ENCODE assay signal across 9 cellular contexts in genomic region chr17:45299311-45299710, GRCh38. TPM values are rescaled to one million over a fixed set of nuclear protein-coding genes. Genes with fewer than 3 reads are reported as not detected.
A peak's percentile ranks its signal among the peaks of the same experiment; 100 is the strongest.
DNase-seq lines count a peak whose midpoint lies in the region; ATAC-seq, FAIRE-seq and TF ChIP-seq lines count a peak whose summit lies in the region.
"Had no signal": no experiment of that assay in that cellular context is flagged by ENCODE, and none has a peak within 500 bp of the region (broad histone marks: within the 10 kb centered on the region; RNA-seq: fewer than 3 reads in every experiment).

No MANE protein-coding gene starts in this region.

- peaks cover 96% of the 10 kb centered on the region for H3K79me2 ChIP-seq in SK-N-SH (ENCODE audit: insufficient read depth)

- H3F3A ChIP-seq in SK-N-SH (replicated peaks; ENCODE audit: insufficient read depth): peaks cover 49% of the 10 kb centered on the region

- H3K4me3 ChIP-seq in SK-N-SH (ENCODE audit: low read depth in 2 of 2, low read length in 1 of 2): no peak overlapping the region
- no peak overlapping the region for H3K4me3 ChIP-seq in left ventricle myocardium inferior
- H3K4me3 ChIP-seq in spleen: no peak overlapping the region

- POLR2A ChIA-PET in SK-N-SH (lab: Yijun Ruan, JAX): interaction anchor here (1.3 to 2.0 kb wide), 2 partner anchors 13 to 17 kb away, joined by 3 to 6 read pairs; partner anchors contain the start of gene MAP3K14

- intact Hi-C loops in left ventricle myocardium inferior (cut with micrococcal nuclease) (no loop called here), spleen (cut with DNase I; ENCODE audit: low total_unique reads) (no loop called here)

- WGBS in SK-N-SH (ENCODE audit: low lambda C conversion rate): 85% methylated on average over 2 of the region's 2 CpGs
- WGBS in spleen, 5 donors: 47 to 70% (median 57%) methylated on average over 2 of the region's 2 CpGs

- TF ChIP-seq CTCF in SK-N-SH (IDR thresholded peaks at IDR 0.05) (no peak), left ventricle myocardium inferior (IDR thresholded peaks at IDR 0.05; ENCODE audit: borderline replicate concordance) (no peak), spleen (IDR thresholded peaks at IDR 0.05 in 8 of 11, conservative IDR thresholded peaks at IDR 0.05 in 3 of 11) (no peak)

- H3K27me3 ChIP-seq in SK-N-SH (ENCODE audit: insufficient read depth) (no peaks in the 10 kb centered on the region), left ventricle myocardium inferior (ENCODE audit: low read depth) (no peaks in the 10 kb centered on the region), spleen (replicated peaks in 1 of 7) (no peaks in the 10 kb centered on the region)

- H3K4me1 ChIP-seq in SK-N-SH (ENCODE audit: control insufficient read depth in 1 of 2, insufficient read depth in 2 of 2, low read depth in 1 of 2, low read length in 1 of 2): peaks cover 46 to 52% of the 10 kb centered on the region in 2 experiments
- H3K4me1 ChIP-seq in left ventricle myocardium inferior: peaks cover 100% of the 10 kb centered on the region
- H3K4me1 ChIP-seq in spleen: peaks cover 60 to 100% (median 96%) of the 10 kb centered on the region in 6 donors

- no peak overlapping the region for H3K4me2 ChIP-seq in SK-N-SH

- peaks cover 48% of the 10 kb centered on the region for H4K20me1 ChIP-seq in SK-N-SH (ENCODE audit: insufficient read depth)

- peak; percentile 65 for DNase-seq in SK-N-SH
- peak; percentile 75 for DNase-seq in SK-MEL-5 (ENCODE audit: low read depth, low spot score)
- DNase-seq in left ventricle myocardium inferior: no peak
- DNase-seq in spleen: no peak
- no peak for DNase-seq in NCI-H446 (lab: John Stamatoyannopoulos, UW)
- DNase-seq in H54 (ENCODE audit: insufficient read length, low spot score): no peak
- DNase-seq: kidney glomerular epithelial cell had no signal

- TF ChIP-seq POLR2A in spleen (IDR thresholded peaks at IDR 0.05): no peak
- TF ChIP-seq POLR2A in H54 (IDR thresholded peaks at IDR 0.05; ENCODE audit: low read depth, low read length): no peak

- H3K9me3 ChIP-seq in SK-N-SH: no peaks in the 10 kb centered on the region
- no peaks in the 10 kb centered on the region for H3K9me3 ChIP-seq in left ventricle myocardium inferior (replicated peaks)
- no peaks in the 10 kb centered on the region for H3K9me3 ChIP-seq in spleen

- H2AFZ ChIP-seq in SK-N-SH (ENCODE audit: low read depth): no peak overlapping the region

- no peak for TF ChIP-seq RAD21 in SK-N-SH (IDR thresholded peaks at IDR 0.05; ENCODE audit: low read length)

- TF ChIP-seq EP300 in SK-N-SH (IDR thresholded peaks at IDR 0.05; ENCODE audit: borderline replicate concordance in 1 of 2, low read depth in 1 of 2, low read length in 1 of 2): peak in 1 of 2 experiments; percentile 30; a peak in 1 of 4 replicates

- no peaks in the 10 kb centered on the region for H3K9me2 ChIP-seq in SK-N-SH

- in situ Hi-C loops in SK-MEL-5 (cut with HindIII; ENCODE audit: low pct_unique_long_range_greater_than_20kb, low sequenced_read_pairs): no loop called here

- CTCF ChIA-PET in SK-N-SH (lab: Yijun Ruan, JAX): interaction anchor here (1.0 to 2.5 kb wide), 7 partner anchors 12 to 87 kb away, joined by 3 to 10 read pairs (median 4); no protein-coding TSS in a partner anchor

- ATAC-seq in SK-N-SH treated with all-trans-retinoic acid at 6 μM for 48 hours (no peak; the same call in 2 of the 3 replicates), GM21423 (IDR thresholded peaks at IDR 0.05; ENCODE audit: unreplicated experiment) (no peak)

- H3K27ac ChIP-seq in SK-N-SH (ENCODE audit: low read depth in 2 of 2, low read length in 1 of 2) (peak overlapping the region; percentile 66 to 95), left ventricle myocardium inferior (replicated peaks) (peak overlapping the region; percentile 97), spleen (peak overlapping the region in 6 of 8 donors; percentile 16 to 68 (median 46))

- no peak overlapping the region for H3K9ac ChIP-seq in SK-N-SH

- FAIRE-seq in H54 (lab: Jason Lieb, UNC): no peak

- H3K36me3 ChIP-seq in SK-N-SH (replicated peaks in 1 of 2; ENCODE audit: control insufficient read depth in 1 of 2, insufficient read depth in 2 of 2, low read length in 1 of 2) (peaks cover under 1 to 27% of the 10 kb centered on the region in 2 experiments), left ventricle myocardium inferior (no peaks in the 10 kb centered on the region), spleen (peaks cover 0 to 5% (median 0%) of the 10 kb centered on the region in 6 donors)

TF ChIP-seq in SK-N-SH, 30 proteins besides CTCF, POLR2A, EP300 and RAD21:
- TF ChIP-seq EZH2phosphoT487 (IDR thresholded peaks at IDR 0.05; ENCODE audit: borderline replicate concordance, low read depth) (no peak), FOSL2 (IDR thresholded peaks at IDR 0.05; ENCODE audit: borderline replicate concordance, low read depth) (no peak), MXI1 (IDR thresholded peaks at IDR 0.05; ENCODE audit: low read depth, low read length) (peak; percentile 82)
TF ChIP-seq in SK-N-SH: peak in this region for 1.

TF ChIP-seq in SK-N-SH treated with all-trans-retinoic acid at 6 μM for 48 hours, 23 proteins besides CTCF, POLR2A, EP300 and RAD21:
- TF ChIP-seq ZC3H10 (CRISPR knock-in tag; IDR thresholded peaks at IDR 0.05) (no peak), CSRNP3 (CRISPR knock-in tag; IDR thresholded peaks at IDR 0.05) (no peak), PPARA (CRISPR knock-in tag; IDR thresholded peaks at IDR 0.05; ENCODE audit: borderline replicate concordance) (no peak)

RNA-seq across cellular contexts. Expression of gene MAP3K14, which starts 17.5 kb away (rescaled TPM):
- polyA plus RNA-seq in SK-N-SH (2012; rRNA removed) (11.9 and 13.7 TPM in 2 replicates), spleen (10 to 100 TPM; 17.3 to 18.8 (median 18.0) TPM)
- 4.4 and 7.2 TPM in 2 replicates for polyA plus RNA-seq in SK-N-SH (2012; cell fraction: cytosol; rRNA removed)
- polyA plus RNA-seq in SK-N-SH (2012; cell fraction: nucleus; rRNA removed): 51.1 and 59.6 TPM in 2 replicates
- total RNA-seq in SK-MEL-5 (2014; rRNA removed; shearing (Covaris generic)): 1.3 TPM in 2 replicates
- 5.0 and 6.8 TPM in 2 replicates for polyA plus RNA-seq in SK-MEL-5 (2015; cell fraction: cytosol; rRNA removed)
- polyA plus RNA-seq in SK-MEL-5 (2015; cell fraction: nucleus; rRNA removed): 10.1 and 12.8 TPM in 2 replicates
- total RNA-seq in left ventricle myocardium inferior (14.8 TPM), spleen (10 to 100 TPM; 22.1 to 36.3 (median 32.1) TPM)

RNA-seq across cellular contexts. Expression of gene SPATA32, which starts 37.4 kb away (rescaled TPM):
- polyA plus RNA-seq in SK-N-SH (2012; rRNA removed): 0.08 TPM in 1 of 2 replicates, not detected in the other
- polyA plus RNA-seq in SK-N-SH (2012; cell fraction: cytosol; rRNA removed): not detected in 2 replicates
- 0.10 TPM in 1 of 2 replicates, not detected in the other for polyA plus RNA-seq in SK-N-SH (2012; cell fraction: nucleus; rRNA removed)
- not detected in 2 replicates for total RNA-seq in SK-MEL-5 (2014; rRNA removed; shearing (Covaris generic))
- polyA plus RNA-seq in SK-MEL-5 (2015; cell fraction: cytosol; rRNA removed): not detected in 2 replicates
- not detected in 2 replicates for polyA plus RNA-seq in SK-MEL-5 (2015; cell fraction: nucleus; rRNA removed)
- total RNA-seq in left ventricle myocardium inferior: not detected
- total RNA-seq in spleen: under 1 TPM in 1 of 7 donors, not detected in 6; 0.17 TPM
- under 1 TPM in 2 of 3 donors, not detected in 1; 0.08 to 0.09 TPM for polyA plus RNA-seq in spleen

Comparison
In these comparisons a context has a peak if more than half of its experiments do, and no peak if none do; other contexts are left out.
1. DNase-seq: peak in SK-N-SH (single experiment) and SK-MEL-5 (single experiment); none in left ventricle myocardium inferior (single experiment), spleen (single experiment), NCI-H446 (0 of 2) and H54 (single experiment).
2. H3K27ac ChIP-seq: peak in every context shown above with its lines; median percentile 97 in left ventricle myocardium inferior; 80 in SK-N-SH; 46 in spleen.